Comparison of ENCODE assay signal across 23 cellular contexts in the genomic region with DNA sequence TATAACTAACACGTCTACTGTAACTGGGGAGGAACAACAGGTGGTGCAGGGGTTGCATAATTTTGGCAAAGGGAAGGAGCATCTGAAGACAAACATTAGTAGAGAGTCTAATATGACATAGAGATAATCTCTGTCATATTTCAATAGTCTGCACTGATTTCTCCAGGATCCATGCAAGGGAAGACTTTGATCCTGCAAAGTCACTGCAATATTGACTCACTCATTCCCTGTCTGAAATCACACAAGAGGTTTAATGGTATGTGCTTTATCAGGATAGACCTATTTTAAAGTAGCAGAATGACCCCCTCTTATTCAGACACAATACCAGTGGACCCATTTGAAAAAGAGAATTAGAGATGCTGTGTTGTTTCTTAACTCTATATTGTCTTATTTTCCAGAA.
"Had no signal": no experiment of that assay in that cellular context is flagged by ENCODE, and none has a peak within 500 bp of the region (broad histone marks: within the 10 kb centered on the region; RNA-seq: fewer than 3 reads in every experiment).

No MANE protein-coding gene starts in this region.

- DNase-seq: dermis blood vessel endothelial cell; dorsolateral prefrontal cortex; effector CD4-positive, alpha-beta T cell; effector memory CD4-positive, alpha-beta T cell; esophagus squamous epithelium; foreskin melanocyte; gastrocnemius medialis; glutamatergic neuron; head of caudate nucleus; heart right ventricle; hippocampal formation; left cardiac atrium; left lung; left ventricle myocardium superior; lower lobe of right lung; mesenchymal stem cell had no signal

- ATAC-seq: esophagus mucosa, gastrocnemius medialis, heart right ventricle, left lung, left ventricle myocardium superior, lower lobe of right lung had no signal

- H3K4me1 ChIP-seq: gastrocnemius medialis, left lung, lower lobe of right lung had no signal

- H3K27ac ChIP-seq: coronary artery, dorsolateral prefrontal cortex, esophagus squamous epithelium, gastrocnemius medialis, heart right ventricle, left lung, lower lobe of right lung had no signal

- H3K27ac Mint-ChIP-seq: mesothelial cell of epicardium had no signal

- H3K36me3 ChIP-seq: esophagus squamous epithelium, gastrocnemius medialis, heart right ventricle, left lung, lower lobe of right lung had no signal

- H3K9me3 ChIP-seq: esophagus squamous epithelium, gastrocnemius medialis, heart right ventricle, left lung, lower lobe of right lung had no signal

- H3K4me3 ChIP-seq: coronary artery, dorsolateral prefrontal cortex, esophagus squamous epithelium, gastrocnemius medialis, heart right ventricle, left lung, lower lobe of right lung had no signal

- FAIRE-seq: colon, endothelial cell of umbilical vein, islet of Langerhans, keratinocyte had no signal

- H3K27me3 ChIP-seq: dorsolateral prefrontal cortex, esophagus squamous epithelium, gastrocnemius medialis, heart right ventricle, left lung had no signal

- H3K9me3 Mint-ChIP-seq: mesothelial cell of epicardium had no signal

- H3K4me3 Mint-ChIP-seq: mesothelial cell of epicardium had no signal
